Comparison of ENCODE assay signal across 7 cellular contexts in genomic region chr5:50634846-50635245, GRCh38. TPM values are rescaled to one million over a fixed set of nuclear protein-coding genes. Genes with fewer than 3 reads are reported as not detected.
A peak's percentile ranks its signal among the peaks of the same experiment; 100 is the strongest.
DNase-seq lines count a peak whose midpoint lies in the region; ATAC-seq and TF ChIP-seq lines count a peak whose summit lies in the region.
"Not testable (repeated sequence)": the region's sequence is repeated elsewhere in the genome, so short reads cannot be mapped to it uniquely, and the experiment has no call there.

No MANE protein-coding gene starts in this region.

- 19 to 36% (median 32%) methylated on average over 2 of the region's 2 CpGs for WGBS in spleen, 5 donors

- not testable (repeated sequence) for H3K27me3 ChIP-seq in spleen (replicated peaks in 1 of 7)

- H3K36me3 ChIP-seq in spleen = not testable (repeated sequence)

- H3K4me3 ChIP-seq in spleen = not testable (repeated sequence)

- peak overlapping the region in 6 of 8 donors; percentile 41 to 78 (median 68) for H3K27ac ChIP-seq in spleen

- TF ChIP-seq POLR2A in spleen (IDR thresholded peaks at IDR 0.05) = not testable (repeated sequence)

- not testable (repeated sequence) for ATAC-seq in Right ventricle myocardium inferior

- H3K9me3 ChIP-seq in spleen = not testable (repeated sequence)

- TF ChIP-seq CTCF in spleen (IDR thresholded peaks at IDR 0.05 in 8 of 11, conservative IDR thresholded peaks at IDR 0.05 in 3 of 11) = not testable (repeated sequence)

- H3K4me1 ChIP-seq in spleen = peaks cover 0 to 47% (median 12%) of the 10 kb centered on the region in 6 donors

- DNase-seq in GF-D8 (lab: John Stamatoyannopoulos, UW) (peak; percentile 75), NOMO-1 treated with DMSO at 0.1 percent for 48 hours (lab: John Stamatoyannopoulos, UW; ENCODE audit: unreplicated experiment) (peak; percentile 93), T-helper 22 cell (ENCODE audit: low read depth) (peak; percentile 26), Right ventricle myocardium inferior (ENCODE audit: missing footprints) (peak; percentile 66)
- peak; percentile 11 for DNase-seq in activated CD8-positive, alpha-beta memory T cell treated with anti-CD3 and anti-CD28 coated beads, Interleukin-2, amount 50 U/mL, for 1 hour (ENCODE audit: extremely low read depth)
- peak; percentile 14 for DNase-seq in activated naive CD4-positive, alpha-beta T cell treated with Interleukin-2 at 50 U/mL for 16 hours
- not testable (repeated sequence) for DNase-seq in spleen

- intact Hi-C loops in Right ventricle myocardium inferior (cut with DNase I); spleen (cut with DNase I; ENCODE audit: low total_unique reads): not testable (repeated sequence)

RNA-seq across cellular contexts. Expression of gene PARP8, which starts 31.6 kb away (rescaled TPM):
- total RNA-seq in Right ventricle myocardium inferior = 7.7 TPM
- 100 to 1,000 TPM in 4 of 7 donors, 10 to 100 TPM in 3; 87.9 to 137 (median 104) TPM for total RNA-seq in spleen
- 10 to 100 TPM; 14.8 to 17.6 (median 15.2) TPM for polyA plus RNA-seq in spleen

Comparison
In these comparisons a context has a peak if more than half of its experiments do, and no peak if none do; other contexts are left out.
1. RNA of gene PARP8, which starts 31.6 kb away (total RNA-seq): 87.9 to 137 TPM in spleen; 7.7 TPM in Right ventricle myocardium inferior (single experiment); every median in the first group is over 10 times any median in the second.